In the genomic region with DNA sequence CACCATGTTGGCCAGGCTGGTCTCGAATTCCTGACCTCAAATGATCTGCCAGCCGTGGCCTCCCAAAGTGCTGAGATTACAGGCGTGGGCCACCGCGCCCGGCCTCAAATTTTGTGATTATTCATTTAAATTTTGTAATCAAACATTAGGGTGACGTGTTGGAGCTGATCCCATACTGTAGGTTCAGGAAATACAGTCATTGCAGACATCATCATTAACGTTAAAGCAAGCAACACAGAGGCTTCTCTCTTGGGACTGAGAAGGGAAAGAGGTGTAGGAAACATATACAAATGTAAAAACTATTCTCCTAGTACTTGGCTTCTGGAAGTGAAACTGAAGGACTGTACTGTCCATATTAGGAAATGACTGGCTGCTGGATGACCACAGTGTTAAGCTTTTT, we compare ENCODE assay signal across 14 cellular contexts. TPM values are rescaled to one million over a fixed set of nuclear protein-coding genes. Genes with fewer than 3 reads are reported as not detected.
DNase-seq lines count a peak whose midpoint lies in the region; ATAC-seq and TF ChIP-seq lines count a peak whose summit lies in the region.
"Had no signal": no experiment of that assay in that cellular context is flagged by ENCODE, and none has a peak within 500 bp of the region (broad histone marks: within the 10 kb centered on the region; RNA-seq: fewer than 3 reads in every experiment).

No MANE protein-coding gene starts in this region.

- H3K4me3 ChIP-seq in cardiac fibroblast (replicated peaks in 1 of 2; ENCODE audit: low read depth in 2 of 2, low read length in 2 of 2) (no peak overlapping the region), vagina (no peak overlapping the region)

- peak; percentile 51 for DNase-seq in CD1c-positive myeloid dendritic cell (ENCODE audit: extremely low spot score)
- peak; percentile 63 for DNase-seq in M059J (ENCODE audit: low read depth)
- peak; percentile 85 to 96 for DNase-seq in cardiac fibroblast (ENCODE audit: low read depth in 2 of 2)
- DNase-seq in iris pigment epithelial cell (ENCODE audit: low read depth) = peak; percentile 81
- no peak for DNase-seq in vagina (ENCODE audit: extremely low spot score in 2 of 2)
- DNase-seq in NCI-H1930 (lab: John Stamatoyannopoulos, UW) = no peak
- DNase-seq in T1000 (lab: John Stamatoyannopoulos, UW) = no peak
- DNase-seq: activated B cell treated with CpG ODN at 0.5 μM for 24 hours, activated T-cell treated with anti-CD3 and anti-CD28 coated beads for 4 hours, DMS79, GOT3, NCI-H146, SK-N-SH had no signal

- TF ChIP-seq POLR2A in vagina (IDR thresholded peaks at IDR 0.05) = no peak

- no peak overlapping the region for H3K27ac ChIP-seq in vagina

- no peak for ATAC-seq in HG02610 (IDR thresholded peaks at IDR 0.05; ENCODE audit: unreplicated experiment)

- H3K36me3 ChIP-seq in vagina = no peaks in the 10 kb centered on the region

- TF ChIP-seq CTCF in cardiac fibroblast (IDR thresholded peaks at IDR 0.05; ENCODE audit: low read depth, low read length) (no peak), vagina (IDR thresholded peaks at IDR 0.05) (no peak)

- no peaks in the 10 kb centered on the region for H3K9me3 ChIP-seq in vagina
- H3K9me3 ChIP-seq: SK-N-SH had no signal

- H3K27me3 ChIP-seq in vagina = no peaks in the 10 kb centered on the region

- intact Hi-C loops in vagina (cut with DNase I) = no loop called here

- no peaks in the 10 kb centered on the region for H3K4me1 ChIP-seq in vagina

RNA-seq across cellular contexts. Expression of gene ARID3B, which starts 11.1 kb away (rescaled TPM):
- 0.71 and 2.0 TPM in 2 replicates for total RNA-seq in M059J (2014; rRNA removed; shearing (Covaris generic))
- 15.2 TPM for total RNA-seq in vagina

Comparison
In these comparisons a context has a peak if more than half of its experiments do, and no peak if none do; other contexts are left out.
1. DNase-seq: peak in CD1c-positive myeloid dendritic cell (single experiment), M059J (single experiment), cardiac fibroblast (2 of 2) and iris pigment epithelial cell (single experiment); none in vagina (0 of 2), NCI-H1930 (0 of 2) and T1000 (single experiment).